In genomic region chr1:226666714-226667113, GRCh38 we compare ENCODE assay signal across 15 cellular contexts.
DNase-seq lines count a peak whose midpoint lies in the region; ATAC-seq lines count a peak whose summit lies in the region.
"Had no signal": no experiment of that assay in that cellular context is flagged by ENCODE, and none has a peak within 500 bp of the region (broad histone marks: within the 10 kb centered on the region; RNA-seq: fewer than 3 reads in every experiment).

No MANE protein-coding gene starts in this region.

- no peak overlapping the region for H3K4me3 Mint-ChIP-seq in activated naive CD4-positive, alpha-beta T cell treated with anti-CD3 and anti-CD28 coated beads for 36 hours
- H3K4me3 Mint-ChIP-seq in dendritic cell treated with granulocyte-macrophage colony-stimulating factor and Interleukin-4, amounts not matched to agents 40 ng/mL and 50 ng/mL, for 4 days = no peak overlapping the region
- peak overlapping the region; percentile 14 to 20 for H3K4me3 Mint-ChIP-seq in stimulated activated naive CD8-positive, alpha-beta T cell treated with anti-CD3 and anti-CD28 coated beads, Interleukin-15, amount 100 ng/mL, for 72 hours

- H3K27me3 Mint-ChIP-seq in activated naive CD4-positive, alpha-beta T cell treated with anti-CD3 and anti-CD28 coated beads for 36 hours (ENCODE audit: low read depth) = no peaks in the 10 kb centered on the region
- H3K27me3 Mint-ChIP-seq in dendritic cell treated with granulocyte-macrophage colony-stimulating factor and Interleukin-4, amounts not matched to agents 40 ng/mL and 50 ng/mL, for 4 days = no peaks in the 10 kb centered on the region
- H3K27me3 Mint-ChIP-seq in stimulated activated naive CD8-positive, alpha-beta T cell treated with anti-CD3 and anti-CD28 coated beads, Interleukin-15, amount 100 ng/mL, for 72 hours = no peaks in the 10 kb centered on the region

- H3K9me3 Mint-ChIP-seq in activated naive CD4-positive, alpha-beta T cell treated with anti-CD3 and anti-CD28 coated beads for 36 hours = no peaks in the 10 kb centered on the region
- H3K9me3 Mint-ChIP-seq in dendritic cell treated with granulocyte-macrophage colony-stimulating factor and Interleukin-4, amounts not matched to agents 40 ng/mL and 50 ng/mL, for 4 days = no peaks in the 10 kb centered on the region
- H3K9me3 Mint-ChIP-seq in stimulated activated naive CD8-positive, alpha-beta T cell treated with anti-CD3 and anti-CD28 coated beads, Interleukin-15, amount 100 ng/mL, for 72 hours = no peaks in the 10 kb centered on the region
- H3K9me3 Mint-ChIP-seq: activated T-helper 2 cell treated with anti-CD3 and anti-CD28 coated beads, Interferon-gamma antibody, Interleukin-2, Interleukin-4, amounts not matched to agents 10 μg/mL and 5 μg/mL and 100 μg/mL, durations not matched to agents 14 hours and 24 hours and 36 hours had no signal

- peaks cover 70% of the 10 kb centered on the region for H3K4me1 ChIP-seq in SJSA1 (replicated peaks)

- peaks cover 89% of the 10 kb centered on the region for H3K4me1 Mint-ChIP-seq in activated naive CD4-positive, alpha-beta T cell treated with anti-CD3 and anti-CD28 coated beads for 36 hours (ENCODE audit: low read depth)
- peaks cover 65% of the 10 kb centered on the region for H3K4me1 Mint-ChIP-seq in dendritic cell treated with granulocyte-macrophage colony-stimulating factor and Interleukin-4, amounts not matched to agents 40 ng/mL and 50 ng/mL, for 4 days (ENCODE audit: low read depth)
- H3K4me1 Mint-ChIP-seq in stimulated activated naive CD8-positive, alpha-beta T cell treated with anti-CD3 and anti-CD28 coated beads, Interleukin-15, amount 100 ng/mL, for 72 hours = peaks cover 12% of the 10 kb centered on the region

- peaks cover 4% of the 10 kb centered on the region for H3K36me3 Mint-ChIP-seq in activated naive CD4-positive, alpha-beta T cell treated with anti-CD3 and anti-CD28 coated beads for 36 hours (ENCODE audit: low read depth)
- peaks cover 24% of the 10 kb centered on the region for H3K36me3 Mint-ChIP-seq in dendritic cell treated with granulocyte-macrophage colony-stimulating factor and Interleukin-4, amounts not matched to agents 40 ng/mL and 50 ng/mL, for 4 days (ENCODE audit: low read depth)

- H3K27ac Mint-ChIP-seq in activated naive CD4-positive, alpha-beta T cell treated with anti-CD3 and anti-CD28 coated beads for 36 hours = peak overlapping the region; percentile 48
- peak overlapping the region; percentile 85 for H3K27ac Mint-ChIP-seq in dendritic cell treated with granulocyte-macrophage colony-stimulating factor and Interleukin-4, amounts not matched to agents 40 ng/mL and 50 ng/mL, for 4 days
- H3K27ac Mint-ChIP-seq in stimulated activated naive CD8-positive, alpha-beta T cell treated with anti-CD3 and anti-CD28 coated beads, Interleukin-15, amount 100 ng/mL, for 72 hours = no peak overlapping the region
- H3K27ac Mint-ChIP-seq: activated T-helper 2 cell treated with anti-CD3 and anti-CD28 coated beads, Interferon-gamma antibody, Interleukin-2, Interleukin-4, amounts not matched to agents 10 μg/mL and 5 μg/mL and 100 μg/mL, durations not matched to agents 14 hours and 24 hours and 36 hours had no signal

- no peak for ATAC-seq in stimulated activated naive CD8-positive, alpha-beta T cell treated with anti-CD3 and anti-CD28 coated beads, Interleukin-15, amount 100 ng/mL, for 72 hours
- no peak for ATAC-seq in HG03039 (IDR thresholded peaks at IDR 0.05; ENCODE audit: unreplicated experiment)
- ATAC-seq: left cardiac atrium had no signal

- DNase-seq in activated naive CD4-positive, alpha-beta T cell treated with anti-CD3 and anti-CD28 coated beads for 36 hours = no peak
- no peak for DNase-seq in activated naive CD4-positive, alpha-beta T cell treated with anti-CD3 and anti-CD28 coated beads, Interleukin-2, amount 50 U/mL, for 16 hours
- peak; percentile 42 to 48 for DNase-seq in SJSA1 (ENCODE audit: low read depth in 1 of 2, low spot score in 2 of 2)
- DNase-seq in stimulated activated naive CD8-positive, alpha-beta T cell treated with anti-CD3 and anti-CD28 coated beads, Interleukin-15, amount 100 ng/mL, for 72 hours = no peak
- no peak for DNase-seq in stimulated activated CD4-positive, alpha-beta T cell treated with anti-CD3 and anti-CD28 coated beads, Interleukin-12 subunit alpha, Interleukin-12 subunit beta, amount 100 ng/mL, for 4 hours
- DNase-seq in CD1c-positive myeloid dendritic cell (ENCODE audit: extremely low spot score) = no peak
- DNase-seq: central memory CD4-positive, alpha-beta T cell; left cardiac atrium; NCI-H1048; NCI-H226; small intestine; T-helper 1 cell had no signal

- CTCF ChIA-PET in activated naive CD4-positive, alpha-beta T cell treated with anti-CD3 and anti-CD28 coated beads for 36 hours (lab: Charles Lee) = interaction anchor here (1.6 to 1.8 kb wide), 2 partner anchors 21 to 33 kb away, joined by 3 to 5 read pairs; no protein-coding TSS in a partner anchor

- no peak overlapping the region for H3K27ac ChIP-seq in SJSA1

- no peaks in the 10 kb centered on the region for H3K36me3 ChIP-seq in SJSA1

- no peaks in the 10 kb centered on the region for H3K9me3 ChIP-seq in SJSA1 (replicated peaks)

- H3K27me3 ChIP-seq in SJSA1 (replicated peaks) = no peaks in the 10 kb centered on the region

- no peak overlapping the region for H3K4me3 ChIP-seq in SJSA1

- intact Hi-C loops in activated naive CD4-positive, alpha-beta T cell treated with anti-CD3 and anti-CD28 coated beads for 36 hours (cut with micrococcal nuclease) = no loop called here
- intact Hi-C loops in dendritic cell treated with granulocyte-macrophage colony-stimulating factor and Interleukin-4, amounts not matched to agents 40 ng/mL and 50 ng/mL, for 4 days (cut with micrococcal nuclease) = no loop called here

Comparison
In these comparisons a context has a peak if more than half of its experiments do, and no peak if none do; other contexts are left out.
1. DNase-seq: peak in SJSA1 (2 of 2); none in activated naive CD4-positive, alpha-beta T cell treated with anti-CD3 and anti-CD28 coated beads for 36 hours (single experiment), activated naive CD4-positive, alpha-beta T cell treated with anti-CD3 and anti-CD28 coated beads, Interleukin-2, amount 50 U/mL, for 16 hours (single experiment), stimulated activated naive CD8-positive, alpha-beta T cell treated with anti-CD3 and anti-CD28 coated beads, Interleukin-15, amount 100 ng/mL, for 72 hours (0 of 2), stimulated activated CD4-positive, alpha-beta T cell treated with anti-CD3 and anti-CD28 coated beads, Interleukin-12 subunit alpha, Interleukin-12 subunit beta, amount 100 ng/mL, for 4 hours (single experiment) and CD1c-positive myeloid dendritic cell (single experiment).
2. H3K27ac Mint-ChIP-seq: peak in activated naive CD4-positive, alpha-beta T cell treated with anti-CD3 and anti-CD28 coated beads for 36 hours (single experiment) and dendritic cell treated with granulocyte-macrophage colony-stimulating factor and Interleukin-4, amounts not matched to agents 40 ng/mL and 50 ng/mL, for 4 days (single experiment); none in stimulated activated naive CD8-positive, alpha-beta T cell treated with anti-CD3 and anti-CD28 coated beads, Interleukin-15, amount 100 ng/mL, for 72 hours (0 of 2).
3. H3K4me3 Mint-ChIP-seq: peak in stimulated activated naive CD8-positive, alpha-beta T cell treated with anti-CD3 and anti-CD28 coated beads, Interleukin-15, amount 100 ng/mL, for 72 hours (2 of 2); none in activated naive CD4-positive, alpha-beta T cell treated with anti-CD3 and anti-CD28 coated beads for 36 hours (single experiment) and dendritic cell treated with granulocyte-macrophage colony-stimulating factor and Interleukin-4, amounts not matched to agents 40 ng/mL and 50 ng/mL, for 4 days (single experiment).